ENCODE assay signal across 8 cellular contexts in the genomic region with DNA sequence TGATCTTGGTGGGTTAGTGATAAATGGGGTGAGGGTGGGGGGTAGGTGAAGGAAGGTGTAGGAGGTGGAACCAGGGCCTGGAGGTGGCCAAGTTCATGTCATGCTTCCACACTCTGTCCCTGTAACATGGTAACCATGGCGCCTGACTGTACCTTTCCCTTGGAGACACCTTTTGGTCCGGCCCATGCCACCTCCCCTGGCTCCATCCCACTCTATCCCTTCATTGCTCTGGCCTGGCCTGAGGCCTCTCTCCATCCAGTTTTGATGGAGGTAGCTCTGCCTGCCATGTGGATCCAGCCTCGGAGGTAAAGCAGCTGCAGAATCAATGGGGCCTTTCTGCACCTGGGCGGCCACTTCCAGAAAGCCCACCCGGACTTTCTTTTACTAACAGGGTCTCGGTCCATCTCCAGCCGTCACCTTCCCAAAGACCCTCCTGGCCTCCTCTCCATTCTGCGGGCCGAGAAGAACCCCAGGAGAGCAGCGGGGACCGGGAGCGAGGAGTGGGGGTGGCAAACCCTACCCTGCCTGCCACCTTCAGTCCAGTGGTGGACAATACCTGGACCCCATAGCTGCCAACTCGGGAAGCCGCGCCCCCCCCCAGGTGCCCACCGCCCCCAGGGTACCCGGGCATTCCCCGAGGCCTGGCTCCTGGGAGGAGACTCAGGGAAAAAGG. TPM values are rescaled to one million over a fixed set of nuclear protein-coding genes. Genes with fewer than 3 reads are reported as not detected.
DNase-seq lines count a peak whose midpoint lies in the region; FAIRE-seq and TF ChIP-seq lines count a peak whose summit lies in the region.

No MANE protein-coding gene starts in this region.

- no peaks in the 10 kb centered on the region for H3K4me1 ChIP-seq in breast epithelium

- H3K27ac Mint-ChIP-seq in activated naive CD4-positive, alpha-beta T cell treated with anti-CD3 and anti-CD28 coated beads, Interleukin-2, amount 50 U/mL, for 24 hours, result peak overlapping the region; percentile 32

- intact Hi-C loops in breast epithelium (cut with DNase I; ENCODE audit: low total_unique reads), result no loop called here

- no peaks in the 10 kb centered on the region for H3K9me3 ChIP-seq in breast epithelium

- DNase-seq in activated naive CD4-positive, alpha-beta T cell treated with anti-CD3 and anti-CD28 coated beads, Interleukin-2, amount 50 U/mL, for 16 hours, result no peak
- DNase-seq in breast epithelium (ENCODE audit: low spot score in 2 of 2), result no peak
- peak; percentile 67 for DNase-seq in mesenteric fat pad (ENCODE audit: low spot score)
- no peak for DNase-seq in urothelium cell line (ENCODE audit: low spot score)
- DNase-seq in activated CD4-positive, CD25-positive, alpha-beta regulatory T cell (lab: John Stamatoyannopoulos, UW), result no peak
- DNase-seq in NCI-H1694 treated with DMSO at 0.1 percent for 48 hours (lab: John Stamatoyannopoulos, UW), result no peak
- no peak for DNase-seq in NCI-H1930 (lab: John Stamatoyannopoulos, UW)

- no peaks in the 10 kb centered on the region for H3K36me3 ChIP-seq in breast epithelium

- no peaks in the 10 kb centered on the region for H3K27me3 ChIP-seq in breast epithelium

- H3K4me3 Mint-ChIP-seq in activated naive CD4-positive, alpha-beta T cell treated with anti-CD3 and anti-CD28 coated beads, Interleukin-2, amount 50 U/mL, for 24 hours, result peak overlapping the region; percentile 64

- peaks cover 20% of the 10 kb centered on the region for H3K4me1 Mint-ChIP-seq in activated naive CD4-positive, alpha-beta T cell treated with anti-CD3 and anti-CD28 coated beads, Interleukin-2, amount 50 U/mL, for 24 hours

- H3K9me3 Mint-ChIP-seq in activated naive CD4-positive, alpha-beta T cell treated with anti-CD3 and anti-CD28 coated beads, Interleukin-2, amount 50 U/mL, for 24 hours, result no peaks in the 10 kb centered on the region

- H3K36me3 Mint-ChIP-seq in activated naive CD4-positive, alpha-beta T cell treated with anti-CD3 and anti-CD28 coated beads, Interleukin-2, amount 50 U/mL, for 24 hours, result peaks cover 4% of the 10 kb centered on the region

- H3K4me3 ChIP-seq in breast epithelium, result peak overlapping the region; percentile 74 to 98 (median 82)

- H3K27me3 Mint-ChIP-seq in activated naive CD4-positive, alpha-beta T cell treated with anti-CD3 and anti-CD28 coated beads, Interleukin-2, amount 50 U/mL, for 24 hours, result no peaks in the 10 kb centered on the region

- FAIRE-seq in urothelium cell line (lab: Jason Lieb, UNC), result peak; percentile 94

- TF ChIP-seq CTCF in breast epithelium (IDR thresholded peaks at IDR 0.05), result no peak

- TF ChIP-seq POLR2A in breast epithelium (IDR thresholded peaks at IDR 0.05), result no peak

- H3K27ac ChIP-seq in breast epithelium, result peak overlapping the region; percentile 94 to 95

RNA-seq across cellular contexts. Expression of a gene that starts 0.5 kb away (rescaled TPM):
- total RNA-seq in breast epithelium, result 10 to 100 TPM; 24.6 to 39.0 (median 38.9) TPM
- total RNA-seq in mesenteric fat pad, result 30.9 TPM

RNA-seq across cellular contexts. Expression of a gene that starts 8.0 kb away (rescaled TPM):
- 1 to 10 TPM in 1 of 3 donors, under 1 TPM in 1, not detected in 1; 0.88 to 1.3 TPM for total RNA-seq in breast epithelium
- total RNA-seq in mesenteric fat pad, result 0.29 TPM
